8 cellular contexts compared by ENCODE assay signal in genomic region chr12:25960176-25960575, GRCh38. TPM values are rescaled to one million over a fixed set of nuclear protein-coding genes. Genes with fewer than 3 reads are reported as not detected.
DNase-seq lines count a peak whose midpoint lies in the region; ATAC-seq and TF ChIP-seq lines count a peak whose summit lies in the region.

No MANE protein-coding gene starts in this region.

- H3K27me3 Mint-ChIP-seq in activated T-cell treated with anti-CD3 and anti-CD28 coated beads, Interleukin-2, amount 50 U/mL, for 4 hours (ENCODE audit: low read depth): peaks cover 59% of the 10 kb centered on the region
- peaks cover 34 to 58% of the 10 kb centered on the region in 2 donors for H3K27me3 Mint-ChIP-seq in T-cell

- CTCF ChIA-PET in T-cell (lab: Charles Lee): no interaction called here

- no peaks in the 10 kb centered on the region for H3K9me3 ChIP-seq in gastroesophageal sphincter

- peaks cover 18% of the 10 kb centered on the region for H3K4me1 Mint-ChIP-seq in activated T-cell treated with anti-CD3 and anti-CD28 coated beads, Interleukin-2, amount 50 U/mL, for 4 hours (ENCODE audit: low read depth)
- H3K4me1 Mint-ChIP-seq in T-cell: peaks cover 17 to 19% (median 19%) of the 10 kb centered on the region in 3 donors

- TF ChIP-seq EP300 in gastroesophageal sphincter (IDR thresholded peaks at IDR 0.05): no peak

- WGBS in gastroesophageal sphincter (ENCODE audit: low coverage in 1 of 2), 2 donors: 5 to 11% methylated on average over 5 of the region's 5 CpGs

- no peaks in the 10 kb centered on the region for H3K36me3 Mint-ChIP-seq in activated T-cell treated with anti-CD3 and anti-CD28 coated beads, Interleukin-2, amount 50 U/mL, for 4 hours (ENCODE audit: insufficient read depth)
- no peaks in the 10 kb centered on the region for H3K36me3 Mint-ChIP-seq in T-cell

- no peak for ATAC-seq in activated T-cell treated with anti-CD3 and anti-CD28 coated beads, Interleukin-2, amount 50 U/mL, for 4 hours
- ATAC-seq in T-cell (replicated peaks in 1 of 4) (no peak), gastroesophageal sphincter (no peak)

- H3K36me3 ChIP-seq in gastroesophageal sphincter: no peaks in the 10 kb centered on the region

- no peaks in the 10 kb centered on the region for H3K27me3 ChIP-seq in gastroesophageal sphincter

- DNase-seq in activated T-cell treated with anti-CD3 and anti-CD28 coated beads, Interleukin-2, amount 50 U/mL, for 4 hours: no peak
- DNase-seq in activated T-cell treated with anti-CD3 and anti-CD28 coated beads, Interleukin-2, amount 50 U/mL, for 48 hours: no peak
- DNase-seq in T-cell (no peak), renal cortical epithelial cell (ENCODE audit: low read depth) (peak; percentile 47), NCI-H1092 (lab: John Stamatoyannopoulos, UW) (no peak), DMS153 (lab: John Stamatoyannopoulos, UW) (no peak), NCI-H2171 (lab: John Stamatoyannopoulos, UW) (no peak)

- H3K4me1 ChIP-seq in gastroesophageal sphincter: peaks cover 13 to 64% (median 17%) of the 10 kb centered on the region in 3 donors

- no peak for TF ChIP-seq CTCF in gastroesophageal sphincter (IDR thresholded peaks at IDR 0.05)

- H3K9me3 Mint-ChIP-seq in activated T-cell treated with anti-CD3 and anti-CD28 coated beads, Interleukin-2, amount 50 U/mL, for 4 hours: no peaks in the 10 kb centered on the region
- H3K9me3 Mint-ChIP-seq in T-cell: no peaks in the 10 kb centered on the region

- POLR2A ChIA-PET in T-cell (lab: Charles Lee): no interaction called here

- TF ChIP-seq POLR2A in gastroesophageal sphincter (IDR thresholded peaks at IDR 0.05): no peak

- H3K27ac Mint-ChIP-seq in T-cell: no peak overlapping the region

- H3K4me3 Mint-ChIP-seq in activated T-cell treated with anti-CD3 and anti-CD28 coated beads, Interleukin-2, amount 50 U/mL, for 4 hours: peak overlapping the region; percentile 74
- peak overlapping the region; percentile 2 to 89 (median 66) for H3K4me3 Mint-ChIP-seq in T-cell

- H3K4me3 ChIP-seq in gastroesophageal sphincter: peak overlapping the region; percentile 78 to 99

- peak overlapping the region; percentile 93 to 99 (median 96) for H3K27ac ChIP-seq in gastroesophageal sphincter

RNA-seq across cellular contexts. Expression of gene RASSF8, which starts 1.7 kb away (rescaled TPM):
- total RNA-seq in activated T-cell treated with anti-CD3 and anti-CD28 coated beads, Interleukin-2, amount 50 U/mL, for 4 hours: under 1 TPM; 0.19 to 0.58 (median 0.53) TPM
- total RNA-seq in T-cell (under 1 TPM in 4 of 5 donors, not detected in 1; 0.50 to 0.98 (median 0.73) TPM), gastroesophageal sphincter (100 to 1,000 TPM in 2 of 4 donors, 10 to 100 TPM in 2; 93.2 to 127 (median 111) TPM), renal cortical epithelial cell (48.1 and 68.5 TPM in 2 replicates)

Comparison
In these comparisons a context has a peak if more than half of its experiments do, and no peak if none do; other contexts are left out.
1. RNA of gene RASSF8, which starts 1.7 kb away (total RNA-seq): 93.2 to 127 TPM in gastroesophageal sphincter and 48.1 to 68.5 TPM in renal cortical epithelial cell; 0.50 to 0.98 TPM in T-cell and 0.19 to 0.58 TPM in activated T-cell treated with anti-CD3 and anti-CD28 coated beads, Interleukin-2, amount 50 U/mL, for 4 hours; every median in the first group is over 10 times any median in the second.